ENCODE assay signal across 20 cellular contexts in the genomic region with DNA sequence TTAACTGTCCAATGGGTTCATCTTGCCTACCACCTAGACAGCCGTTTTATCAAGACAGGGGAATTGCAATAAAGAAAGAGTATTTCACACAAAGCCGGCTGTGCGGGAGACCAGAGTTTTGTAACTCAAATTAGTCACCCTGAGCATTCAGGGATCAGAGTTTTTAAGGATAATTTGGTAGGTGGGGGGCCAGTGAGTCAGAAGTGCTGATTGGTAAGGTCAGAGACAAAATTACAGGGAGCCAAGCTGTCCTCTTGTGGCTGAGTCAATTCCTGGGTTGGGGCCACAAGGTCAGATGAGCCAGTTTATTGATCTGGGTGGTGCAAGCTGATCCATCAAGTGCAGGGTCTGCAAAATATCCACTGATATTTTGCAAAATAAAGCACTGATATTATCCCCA. TPM values are rescaled to one million over a fixed set of nuclear protein-coding genes. Genes with fewer than 3 reads are reported as not detected.
A peak's percentile ranks its signal among the peaks of the same experiment; 100 is the strongest.
DNase-seq lines count a peak whose midpoint lies in the region; ATAC-seq and TF ChIP-seq lines count a peak whose summit lies in the region.
"Had no signal": no experiment of that assay in that cellular context is flagged by ENCODE, and none has a peak within 500 bp of the region (broad histone marks: within the 10 kb centered on the region; RNA-seq: fewer than 3 reads in every experiment).

No MANE protein-coding gene starts in this region.

- peak overlapping the region; percentile 84; the same call in 1 of the 2 replicates for H2AFZ ChIP-seq in Karpas-422 (ENCODE audit: low read length)

- no peaks in the 10 kb centered on the region for H4K20me1 ChIP-seq in Karpas-422 (ENCODE audit: insufficient read depth, low read depth, low read length)
- H4K20me1 ChIP-seq: BLaER1 had no signal

- peaks cover 35% of the 10 kb centered on the region for H3K4me1 ChIP-seq in Karpas-422 (ENCODE audit: low read length)
- H3K4me1 ChIP-seq: BLaER1, psoas muscle had no signal

- DNase-seq in Karpas-422 (no peak), astrocyte of the cerebellum (ENCODE audit: low read depth) (peak; percentile 20), fibroblast of the conjunctiva (ENCODE audit: low read depth) (peak; percentile 5), stromal cell of bone marrow (ENCODE audit: low read depth) (peak; percentile 66)
- no peak for DNase-seq in T-helper 2 cell treated with Interferon-gamma antibody and Interleukin-4, amounts not matched to agents 5 μg/mL and 100 μg/mL, for 36 hours (ENCODE audit: low spot score)
- no peak for DNase-seq in activated CD4-positive, alpha-beta T cell treated with anti-CD3 and anti-CD28 coated beads, Interleukin-2, amount 50 U/mL, for 1 hour
- DNase-seq in activated CD4-positive, alpha-beta T cell treated with anti-CD3 and anti-CD28 coated beads, Interleukin-2, amount 50 U/mL, for 48 hours = no peak
- DNase-seq: activated CD4-positive, alpha-beta memory T cell treated with anti-CD3 and anti-CD28 coated beads for 36 hours; activated T-cell treated with anti-CD3 and anti-CD28 coated beads for 4 hours; DMS 273 treated with DMSO at 0.1 percent for 48 hours; endodermal cell; left cardiac atrium; NCI-H524 treated with DMSO at 0.1 percent for 48 hours; psoas muscle; SHP77 treated with DMSO at 0.1 percent for 48 hours; spleen; T-helper 1 cell had no signal

- H3K27ac ChIP-seq in Karpas-422 (ENCODE audit: low read length) = no peak overlapping the region
- H3K27ac ChIP-seq: BLaER1 had no signal

- no peak for TF ChIP-seq CTCF in astrocyte of the cerebellum (IDR thresholded peaks at IDR 0.05; ENCODE audit: low read depth, low read length, missing control alignments)

- H3K4me2 ChIP-seq in Karpas-422 (ENCODE audit: low read depth, low read length, poor library complexity, severe bottlenecking) = peak overlapping the region; percentile 74
- H3K4me2 ChIP-seq: BLaER1 had no signal

- H3K9me2 ChIP-seq in Karpas-422 (replicated peaks; ENCODE audit: insufficient read depth, low read length) = no peaks in the 10 kb centered on the region

- no peaks in the 10 kb centered on the region for H3K79me2 ChIP-seq in Karpas-422 (ENCODE audit: low read length)

- no peak overlapping the region for H3K4me3 Mint-ChIP-seq in T-helper 2 cell treated with Interferon-gamma antibody and Interleukin-4, amounts not matched to agents 5 μg/mL and 100 μg/mL, for 36 hours
- H3K4me3 Mint-ChIP-seq: activated CD4-positive, alpha-beta memory T cell treated with anti-CD3 and anti-CD28 coated beads for 36 hours; endodermal cell; nephron had no signal

- H3K27ac Mint-ChIP-seq in T-helper 2 cell treated with Interferon-gamma antibody and Interleukin-4, amounts not matched to agents 5 μg/mL and 100 μg/mL, for 36 hours = no peak overlapping the region
- H3K27ac Mint-ChIP-seq: activated CD4-positive, alpha-beta memory T cell treated with anti-CD3 and anti-CD28 coated beads for 36 hours; endodermal cell; nephron had no signal

- no peaks in the 10 kb centered on the region for H3K4me1 Mint-ChIP-seq in T-helper 2 cell treated with Interferon-gamma antibody and Interleukin-4, amounts not matched to agents 5 μg/mL and 100 μg/mL, for 36 hours (ENCODE audit: low read depth)

- H3K27me3 ChIP-seq in Karpas-422 (ENCODE audit: low read length) = no peaks in the 10 kb centered on the region
- H3K27me3 ChIP-seq: BLaER1, spleen had no signal

- H3K36me3 Mint-ChIP-seq in T-helper 2 cell treated with Interferon-gamma antibody and Interleukin-4, amounts not matched to agents 5 μg/mL and 100 μg/mL, for 36 hours (ENCODE audit: low read depth) = no peaks in the 10 kb centered on the region
- H3K36me3 Mint-ChIP-seq: activated CD4-positive, alpha-beta memory T cell treated with anti-CD3 and anti-CD28 coated beads for 36 hours had no signal

- in situ Hi-C loops in astrocyte of the cerebellum (cut with HindIII; ENCODE audit: low sequenced_read_pairs) = no loop called here

- H3K9me3 Mint-ChIP-seq in T-helper 2 cell treated with Interferon-gamma antibody and Interleukin-4, amounts not matched to agents 5 μg/mL and 100 μg/mL, for 36 hours = no peaks in the 10 kb centered on the region
- H3K9me3 Mint-ChIP-seq: activated CD4-positive, alpha-beta memory T cell treated with anti-CD3 and anti-CD28 coated beads for 36 hours had no signal

- no peaks in the 10 kb centered on the region for H3K36me3 ChIP-seq in Karpas-422 (ENCODE audit: insufficient read depth, low read length)
- H3K36me3 ChIP-seq: BLaER1, spleen had no signal

- ATAC-seq in HG03378 (IDR thresholded peaks at IDR 0.05; ENCODE audit: unreplicated experiment) = no peak
- ATAC-seq: left cardiac atrium had no signal

- H3K4me3 ChIP-seq in Karpas-422 (ENCODE audit: low read length) (no peak overlapping the region), astrocyte of the cerebellum (ENCODE audit: low read depth, low read length) (no peak overlapping the region)
- H3K4me3 ChIP-seq: BLaER1 had no signal

- H3K27me3 Mint-ChIP-seq in T-helper 2 cell treated with Interferon-gamma antibody and Interleukin-4, amounts not matched to agents 5 μg/mL and 100 μg/mL, for 36 hours (ENCODE audit: low read depth) = peaks cover 15% of the 10 kb centered on the region
- H3K27me3 Mint-ChIP-seq: activated CD4-positive, alpha-beta memory T cell treated with anti-CD3 and anti-CD28 coated beads for 36 hours had no signal

- H3K9ac ChIP-seq in Karpas-422 (ENCODE audit: low read length) = no peak overlapping the region
- H3K9ac ChIP-seq: BLaER1 had no signal

- no peaks in the 10 kb centered on the region for H3K9me3 ChIP-seq in Karpas-422 (ENCODE audit: low read length)
- H3K9me3 ChIP-seq: psoas muscle had no signal

RNA-seq across cellular contexts. Expression of a gene that starts 29.9 kb away (rescaled TPM):
- total RNA-seq in Karpas-422 (2014; rRNA removed; shearing (Covaris generic); ENCODE audit: low replicate concordance) = 13.5 and 20.0 TPM in 2 replicates

Comparison
In these comparisons a context has a peak if more than half of its experiments do, and no peak if none do; other contexts are left out.
1. DNase-seq: peak in astrocyte of the cerebellum (single experiment), fibroblast of the conjunctiva (single experiment) and stromal cell of bone marrow (single experiment); none in Karpas-422 (single experiment), T-helper 2 cell treated with Interferon-gamma antibody and Interleukin-4, amounts not matched to agents 5 μg/mL and 100 μg/mL, for 36 hours (single experiment), activated CD4-positive, alpha-beta T cell treated with anti-CD3 and anti-CD28 coated beads, Interleukin-2, amount 50 U/mL, for 1 hour (single experiment) and activated CD4-positive, alpha-beta T cell treated with anti-CD3 and anti-CD28 coated beads, Interleukin-2, amount 50 U/mL, for 48 hours (0 of 2).